In the genomic region with DNA sequence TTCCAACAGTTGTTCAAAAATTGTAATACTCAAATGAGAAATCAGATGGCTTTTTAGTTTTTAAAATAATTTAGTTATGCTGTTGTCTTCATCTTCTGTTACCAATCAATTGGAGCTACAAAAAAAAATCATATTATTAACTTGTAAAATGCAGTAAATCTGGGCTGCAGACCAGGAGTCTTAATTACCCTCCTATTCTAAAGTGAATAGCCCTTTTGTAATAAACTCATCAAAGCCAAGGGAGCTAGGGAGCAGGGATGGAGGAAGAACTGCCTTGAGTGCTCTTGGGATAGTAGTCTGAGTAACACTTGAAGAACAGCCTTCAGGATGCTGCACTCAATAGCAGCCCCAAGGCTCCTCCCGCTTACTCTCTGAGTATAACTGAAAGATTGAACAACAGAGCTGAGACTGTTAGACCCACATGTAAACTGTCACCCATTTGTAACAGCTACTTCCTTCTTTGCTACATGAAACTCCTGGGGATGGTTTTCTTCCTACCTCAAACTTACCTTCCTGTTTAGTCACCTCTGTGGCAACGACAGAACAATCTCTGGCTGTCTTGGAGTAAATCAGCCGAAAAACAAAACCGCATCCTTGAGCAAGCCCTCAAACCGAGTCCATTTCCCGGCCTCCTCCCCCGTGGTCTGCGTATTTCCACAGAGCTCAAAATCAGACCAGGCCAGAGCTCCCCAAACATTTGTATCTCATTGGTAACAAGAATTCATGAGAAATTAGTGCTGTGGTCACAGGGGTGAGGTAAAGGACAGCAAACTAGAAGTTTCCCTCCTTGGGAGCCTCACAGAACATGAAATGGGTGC, we compare ENCODE assay signal across 8 cellular contexts. TPM values are rescaled to one million over a fixed set of nuclear protein-coding genes. Genes with fewer than 3 reads are reported as not detected.
DNase-seq lines count a peak whose midpoint lies in the region; ATAC-seq and TF ChIP-seq lines count a peak whose summit lies in the region.

No MANE protein-coding gene starts in this region.

- in situ Hi-C loops in KBM-7 (cut with MboI; ENCODE audit: low pct_unique_long_range_greater_than_20kb, low sequenced_read_pairs): no loop called here

- peak overlapping the region; percentile 97 to 100 (median 99) for H3K27ac Mint-ChIP-seq in immature natural killer cell

- BruUV-seq in OCI-LY7 (replicated peaks; lab: Mats Ljungman, UMichigan): no TSS peak

- H3K4me3 Mint-ChIP-seq in immature natural killer cell: peak overlapping the region; percentile 70 to 88 (median 78)

- H3K9me3 Mint-ChIP-seq in immature natural killer cell: peaks cover 0 to 1% (median 0%) of the 10 kb centered on the region in 6 donors

- POLR2A ChIA-PET in OCI-LY7 (lab: Charles Lee): interaction anchor here (0.5 to 1.5 kb wide), 3 partner anchors 9 to 469 kb away, joined by 3 to 6 read pairs (median 4); no protein-coding TSS in a partner anchor

- CTCF ChIA-PET in OCI-LY7 (lab: Charles Lee; ENCODE audit: unreplicated experiment): no interaction called here

- no peaks in the 10 kb centered on the region for H3K9me3 ChIP-seq in OCI-LY7 (ENCODE audit: low read length)

- peaks cover 65 to 71% of the 10 kb centered on the region in 2 donors for H3K4me1 Mint-ChIP-seq in immature natural killer cell

- H3K4me3 ChIP-seq in OCI-LY7 (ENCODE audit: low read depth, low read length, poor library complexity, severe bottlenecking): no peak overlapping the region

- peaks cover 3 to 16% (median 15%) of the 10 kb centered on the region in 3 donors for H3K27me3 Mint-ChIP-seq in immature natural killer cell (ENCODE audit: low read depth in 3 of 3)

- H3K36me3 Mint-ChIP-seq in immature natural killer cell: peaks cover 0 to 13% (median 8%) of the 10 kb centered on the region in 3 donors

- no peak overlapping the region for H3K27ac ChIP-seq in OCI-LY7 (ENCODE audit: low read depth, low read length, poor library complexity, severe bottlenecking)

- no peaks in the 10 kb centered on the region for H3K36me3 ChIP-seq in OCI-LY7 (ENCODE audit: insufficient read depth, low read length)

- ATAC-seq in GM21423 (IDR thresholded peaks at IDR 0.05; ENCODE audit: unreplicated experiment): peak; percentile 78

- H3K9me2 ChIP-seq in OCI-LY7 (ENCODE audit: insufficient read depth, low read length): no peaks in the 10 kb centered on the region

- intact Hi-C loops in OCI-LY7 (cut with micrococcal nuclease; ENCODE audit: unreplicated experiment): no loop called here

- no peaks in the 10 kb centered on the region for H4K20me1 ChIP-seq in OCI-LY7 (ENCODE audit: insufficient read depth, low read length)

- DNase-seq in Daoy (ENCODE audit: low read depth): peak; percentile 92
- peak; percentile 96 for DNase-seq in KBM-7
- peak; percentile 56 for DNase-seq in activated CD8-positive, alpha-beta memory T cell treated with anti-CD3 and anti-CD28 coated beads, Interleukin-2, amount 50 U/mL, for 1 hour (ENCODE audit: extremely low read depth)
- DNase-seq in immature natural killer cell: peak; percentile 79 to 81 (median 80)
- no peak for DNase-seq in NCI-H146 (lab: John Stamatoyannopoulos, UW)
- no peak for DNase-seq in OCI-LY7 (ENCODE audit: low spot score)
- DNase-seq in epidermal melanocyte (ENCODE audit: insufficient read length, low spot score): no peak

- no peaks in the 10 kb centered on the region for H3K79me2 ChIP-seq in OCI-LY7 (ENCODE audit: insufficient read depth, low read depth, low read length)

- H3K4me1 ChIP-seq in OCI-LY7 (ENCODE audit: insufficient read depth, low read length, poor library complexity, severe bottlenecking): no peaks in the 10 kb centered on the region

- no peak for TF ChIP-seq CTCF in OCI-LY7 (conservative IDR thresholded peaks at IDR 0.05; ENCODE audit: low read length)

- H3K4me2 ChIP-seq in OCI-LY7 (ENCODE audit: low read length): no peak overlapping the region

- H2AFZ ChIP-seq in OCI-LY7 (ENCODE audit: low read length): no peak overlapping the region

RNA-seq across cellular contexts. Expression of a gene that starts 55.9 kb away (rescaled TPM):
- total RNA-seq in Daoy (2014; rRNA removed; shearing (Covaris generic)): 41.9 and 49.0 TPM in 2 replicates
- polyA plus RNA-seq in immature natural killer cell: 100 to 1,000 TPM in 1 of 3 donors, 10 to 100 TPM in 2; 68.6 to 112 (median 69.9) TPM
- not detected in 2 replicates for total RNA-seq in OCI-LY7 (2014; rRNA removed; shearing (Covaris generic))
- 1.8 and 3.3 TPM in 2 replicates for total RNA-seq in OCI-LY7 (2022)

Comparison
In these comparisons a context has a peak if more than half of its experiments do, and no peak if none do; other contexts are left out.
1. DNase-seq: peak in Daoy (single experiment), KBM-7 (single experiment), activated CD8-positive, alpha-beta memory T cell treated with anti-CD3 and anti-CD28 coated beads, Interleukin-2, amount 50 U/mL, for 1 hour (single experiment) and immature natural killer cell (3 of 3); none in NCI-H146 (single experiment), OCI-LY7 (single experiment) and epidermal melanocyte (single experiment).
2. RNA of a gene that starts 55.9 kb away (total RNA-seq): 41.9 to 49.0 TPM in Daoy; 1.8 to 3.3 TPM in OCI-LY7; every median in the first group is over 10 times any median in the second.